8 cellular contexts compared by ENCODE assay signal in genomic region chr15:45521596-45522167, GRCh38. TPM values are rescaled to one million over a fixed set of nuclear protein-coding genes. Genes with fewer than 3 reads are reported as not detected.
A peak's percentile ranks its signal among the peaks of the same experiment; 100 is the strongest.
DNase-seq lines count a peak whose midpoint lies in the region; ATAC-seq and TF ChIP-seq lines count a peak whose summit lies in the region.

No MANE protein-coding gene starts in this region.

- peak; percentile 30 for ATAC-seq in GM23338
- no peak for ATAC-seq in HG02571 (IDR thresholded peaks at IDR 0.05; ENCODE audit: unreplicated experiment)

- H2AFZ ChIP-seq in GM23338, result peak overlapping the region; percentile 98

- 0 out of 2 replicates have a peak, but pooled peaks cover 4% of the 10 kb centered on the region for H3F3A ChIP-seq in GM23338 (replicated peaks; ENCODE audit: low read depth)

- H3K27me3 ChIP-seq in GM23338 (ENCODE audit: insufficient read depth) (peaks cover 93% of the 10 kb centered on the region), Peyer's patch (no peaks in the 10 kb centered on the region), dorsolateral prefrontal cortex (no peaks in the 10 kb centered on the region), mucosa of stomach (ENCODE audit: control insufficient read depth, insufficient read depth, low read length) (no peaks in the 10 kb centered on the region)

- H3K9ac ChIP-seq in mucosa of stomach (ENCODE audit: low read length), result peak overlapping the region; percentile 61

- H3K4me2 ChIP-seq in GM23338, result peak overlapping the region; percentile 90

- H3K4me3 Mint-ChIP-seq in GM23338, result peak overlapping the region; percentile 76

- no peak overlapping the region for H3K27ac ChIP-seq in GM23338 (ENCODE audit: low read depth)
- peak overlapping the region; percentile 77 to 92 (median 84) for H3K27ac ChIP-seq in Peyer's patch
- H3K27ac ChIP-seq in dorsolateral prefrontal cortex, result peak overlapping the region in 54 of 59 donors; percentile 25 to 98 (median 92)

- H3K4me3 ChIP-seq in GM23338 (peak overlapping the region; percentile 71), Peyer's patch (peak overlapping the region; percentile 64 to 77 (median 72)), dorsolateral prefrontal cortex (peak overlapping the region; percentile 50 to 96 (median 84)), mucosa of stomach (ENCODE audit: low read length) (peak overlapping the region; percentile 10)

- H3K9me3 ChIP-seq in Peyer's patch, result no peaks in the 10 kb centered on the region
- H3K9me3 ChIP-seq in mucosa of stomach (ENCODE audit: control insufficient read depth, low read length), result no peaks in the 10 kb centered on the region

- H3K36me3 Mint-ChIP-seq in GM23338 (ENCODE audit: low read depth), result no peaks in the 10 kb centered on the region

- peaks cover 6% of the 10 kb centered on the region; the same call in 1 of the 2 replicates for H4K20me1 ChIP-seq in GM23338 (replicated peaks; ENCODE audit: insufficient read depth)

- TF ChIP-seq POLR2A in Peyer's patch (IDR thresholded peaks at IDR 0.05), result peak; percentile 39 to 44

- no peaks in the 10 kb centered on the region for H3K9me3 Mint-ChIP-seq in GM23338

- H3K27me3 Mint-ChIP-seq in GM23338 (ENCODE audit: insufficient read depth, low read depth, poor library complexity), result peaks cover 50% of the 10 kb centered on the region

- peak; percentile 8 for DNase-seq in EL
- peak; percentile 4 for DNase-seq in GM23338 (ENCODE audit: low spot score)
- DNase-seq in Peyer's patch, result peak in 1 of 3 donors; percentile 54
- DNase-seq in dorsolateral prefrontal cortex, result no peak
- no peak for DNase-seq in GM03348 (ENCODE audit: low spot score)
- DNase-seq in effector CD8-positive, alpha-beta T cell (lab: John Stamatoyannopoulos, UW), result no peak

- H3K36me3 ChIP-seq in GM23338 (ENCODE audit: insufficient read depth) (no peaks in the 10 kb centered on the region), Peyer's patch (peaks cover 0 to 8% (median 0%) of the 10 kb centered on the region in 3 donors), mucosa of stomach (ENCODE audit: control insufficient read depth, insufficient read depth, low read length) (peaks cover 4% of the 10 kb centered on the region)

- no peaks in the 10 kb centered on the region for H3K79me2 ChIP-seq in GM23338 (replicated peaks; ENCODE audit: insufficient read depth)

- no peak overlapping the region for H3K27ac Mint-ChIP-seq in GM23338

- H3K4me1 Mint-ChIP-seq in GM23338, result peaks cover 5% of the 10 kb centered on the region; the same call in 2 of the 3 replicates

- TF ChIP-seq CTCF in GM23338 (conservative IDR thresholded peaks at IDR 0.05; ENCODE audit: low read depth in 2 of 2) (no peak), Peyer's patch (IDR thresholded peaks at IDR 0.05) (no peak), dorsolateral prefrontal cortex (IDR thresholded peaks at IDR 0.05 in 54 of 56, conservative IDR thresholded peaks at IDR 0.05 in 2 of 56; ENCODE audit: low read depth in 1 of 56, partially characterized antibody in 56 of 56) (no peak)

- intact Hi-C loops in dorsolateral prefrontal cortex (cut with DNase I), result loop anchor here (1.0 to 5.0 kb wide), 4 partner anchors 64 to 91 kb away; partner anchors contain the start of gene BLOC1S6 (in 2 of the 2)

- H3K9me2 ChIP-seq in GM23338 (ENCODE audit: insufficient read depth), result no peaks in the 10 kb centered on the region

- no peaks in the 10 kb centered on the region; the same call in 1 of the 2 replicates for H3K4me1 ChIP-seq in GM23338 (ENCODE audit: insufficient read depth)
- peaks cover 0 to 16% (median 0%) of the 10 kb centered on the region in 4 donors for H3K4me1 ChIP-seq in Peyer's patch
- peaks cover 17% of the 10 kb centered on the region for H3K4me1 ChIP-seq in mucosa of stomach (ENCODE audit: control insufficient read depth, insufficient read depth, low read length)

TF ChIP-seq in GM23338, 12 proteins besides CTCF, POLR2A, EP300 and RAD21 (continues in another document):
- TF ChIP-seq EZH2 (IDR thresholded peaks at IDR 0.05; ENCODE audit: low read depth, unreplicated experiment), result no peak
- no peak for TF ChIP-seq ZNF114 (CRISPR knock-in tag; IDR thresholded peaks at IDR 0.05)
- no peak for TF ChIP-seq ETS1 (IDR thresholded peaks at IDR 0.05)
- TF ChIP-seq ZNF462 (CRISPR knock-in tag; IDR thresholded peaks at IDR 0.05), result no peak
- TF ChIP-seq EZH2phosphoT487 (IDR thresholded peaks at IDR 0.05; ENCODE audit: unreplicated experiment), result no peak
- TF ChIP-seq JUNB (IDR thresholded peaks at IDR 0.05; ENCODE audit: unreplicated experiment), result no peak
- TF ChIP-seq ZNF331 (CRISPR knock-in tag; IDR thresholded peaks at IDR 0.05; ENCODE audit: low read depth), result no peak
- no peak for TF ChIP-seq NANOG (IDR thresholded peaks at IDR 0.05; ENCODE audit: borderline replicate concordance)
- no peak for TF ChIP-seq POLR2AphosphoS5 (IDR thresholded peaks at IDR 0.05; ENCODE audit: low read depth)

RNA-seq across cellular contexts. Expression of gene SLC30A4, which starts 0.9 kb away (rescaled TPM):
- 0.04 TPM in 1 of 2 replicates, not detected in the other for total RNA-seq in GM23338 (2014; rRNA removed; shearing (Covaris generic))
- polyA plus RNA-seq in GM23338 (2016; fragmentation: Nextera tagmentation; extraction: Ambion mirVana), result not detected in 2 replicates
- total RNA-seq in Peyer's patch (10 to 100 TPM in 3 of 4 donors, 1 to 10 TPM in 1; 6.6 to 63.4 (median 42.0) TPM), dorsolateral prefrontal cortex (10 to 100 TPM; 11.4 to 24.5 (median 17.2) TPM)

Comparison
In these comparisons a context has a peak if more than half of its experiments do, and no peak if none do; other contexts are left out.
1. DNase-seq: peak in EL (single experiment) and GM23338 (single experiment); none in dorsolateral prefrontal cortex (0 of 10), GM03348 (single experiment) and effector CD8-positive, alpha-beta T cell (single experiment).
2. H3K4me3 ChIP-seq: peak in every context shown above with its lines; median percentile 84 in dorsolateral prefrontal cortex; 72 in Peyer's patch; 71 in GM23338; 10 in mucosa of stomach.